In the genomic region with DNA sequence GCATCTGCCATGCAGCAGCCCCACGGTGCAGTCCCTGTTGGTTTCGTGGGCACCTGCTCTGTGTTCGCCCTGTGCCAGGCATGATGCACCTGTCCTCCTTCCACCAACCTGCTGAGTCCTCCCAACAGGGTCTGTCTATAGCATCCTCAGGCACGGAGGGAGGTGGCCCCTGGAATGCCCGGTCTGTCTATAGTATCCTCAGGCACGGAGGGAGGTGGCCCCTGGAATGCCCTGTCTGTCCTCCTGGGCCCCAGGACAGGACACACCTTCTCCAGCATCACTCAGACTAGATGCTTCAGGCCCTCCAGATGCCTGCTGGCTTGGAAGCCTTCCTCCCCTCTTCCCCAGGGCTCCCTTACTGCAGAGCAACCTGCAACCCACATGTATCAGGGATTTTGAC, we compare ENCODE assay signal across 11 cellular contexts. TPM values are rescaled to one million over a fixed set of nuclear protein-coding genes. Genes with fewer than 3 reads are reported as not detected.
DNase-seq lines count a peak whose midpoint lies in the region; ATAC-seq, FAIRE-seq and TF ChIP-seq lines count a peak whose summit lies in the region.
"Had no signal": no experiment of that assay in that cellular context is flagged by ENCODE, and none has a peak within 500 bp of the region (broad histone marks: within the 10 kb centered on the region; RNA-seq: fewer than 3 reads in every experiment).

No MANE protein-coding gene starts in this region.

- H3K4me3 ChIP-seq in CD8-positive, alpha-beta T cell (ENCODE audit: low read depth, low read length), result no peak overlapping the region
- no peak overlapping the region for H3K4me3 ChIP-seq in SJSA1
- H3K4me3 ChIP-seq in gastroesophageal sphincter, result no peak overlapping the region
- no peak overlapping the region for H3K4me3 ChIP-seq in sigmoid colon
- H3K4me3 ChIP-seq in small intestine (ENCODE audit: low read depth in 1 of 2, low read length in 2 of 2), result no peak overlapping the region

- no peak for ATAC-seq in CD8-positive, alpha-beta T cell
- ATAC-seq in gastroesophageal sphincter, result no peak

- no peak overlapping the region for H3K4me3 Mint-ChIP-seq in CD8-positive, alpha-beta T cell
- H3K4me3 Mint-ChIP-seq: natural killer cell had no signal

- 93% methylated on average over 3 of the region's 6 CpGs; no CpG with 5 or more reads in 1 of the 2 donors for WGBS in gastroesophageal sphincter (ENCODE audit: low coverage in 1 of 2), 2 donors
- 91 to 92% methylated on average over 6 of the region's 6 CpGs for WGBS in sigmoid colon, 2 donors
- 89 to 97% (median 92%) methylated on average over 6 of the region's 6 CpGs for WGBS in small intestine, 3 donors

- TF ChIP-seq CTCF in CD8-positive, alpha-beta T cell (IDR thresholded peaks at IDR 0.05), result no peak
- no peak for TF ChIP-seq CTCF in gastroesophageal sphincter (IDR thresholded peaks at IDR 0.05)
- TF ChIP-seq CTCF in sigmoid colon (IDR thresholded peaks at IDR 0.05), result no peak

- H3K9me3 ChIP-seq in CD8-positive, alpha-beta T cell (ENCODE audit: low read length), result no peaks in the 10 kb centered on the region
- H3K9me3 ChIP-seq in SJSA1 (replicated peaks), result no peaks in the 10 kb centered on the region
- H3K9me3 ChIP-seq in gastroesophageal sphincter, result no peaks in the 10 kb centered on the region
- H3K9me3 ChIP-seq in sigmoid colon, result no peaks in the 10 kb centered on the region
- H3K9me3 ChIP-seq in small intestine (ENCODE audit: control insufficient read depth, low read depth), result no peaks in the 10 kb centered on the region

- H3K36me3 Mint-ChIP-seq in CD8-positive, alpha-beta T cell, result peaks cover 60% of the 10 kb centered on the region
- H3K36me3 Mint-ChIP-seq: natural killer cell had no signal

- no peaks in the 10 kb centered on the region for H3K27me3 Mint-ChIP-seq in CD8-positive, alpha-beta T cell (ENCODE audit: low read depth)

- no peaks in the 10 kb centered on the region for H3K27me3 ChIP-seq in CD8-positive, alpha-beta T cell (ENCODE audit: insufficient read depth, low read length)
- H3K27me3 ChIP-seq in SJSA1 (replicated peaks), result no peaks in the 10 kb centered on the region
- no peaks in the 10 kb centered on the region for H3K27me3 ChIP-seq in gastroesophageal sphincter
- no peaks in the 10 kb centered on the region for H3K27me3 ChIP-seq in sigmoid colon
- no peaks in the 10 kb centered on the region for H3K27me3 ChIP-seq in small intestine (ENCODE audit: control insufficient read depth in 2 of 2, insufficient read depth in 2 of 2, low read length in 2 of 2)

- intact Hi-C loops in CD8-positive, alpha-beta T cell (cut with DNase I, micrococcal nuclease), result no loop called here
- intact Hi-C loops in sigmoid colon (cut with DNase I), result no loop called here
- intact Hi-C loops in posterior vena cava (cut with DNase I), result no loop called here

- no peaks in the 10 kb centered on the region for H3K9me3 Mint-ChIP-seq in CD8-positive, alpha-beta T cell
- H3K9me3 Mint-ChIP-seq: natural killer cell had no signal

- peaks cover 45% of the 10 kb centered on the region for H3K4me1 Mint-ChIP-seq in CD8-positive, alpha-beta T cell (ENCODE audit: low read depth)

- CTCF ChIA-PET in CD8-positive, alpha-beta T cell (lab: Charles Lee), result interaction anchor here (1.1 to 1.2 kb wide), 2 partner anchors 17 to 46 kb away, joined by 3 read pairs; no protein-coding TSS in a partner anchor

- H3K27ac ChIP-seq in CD8-positive, alpha-beta T cell (ENCODE audit: low read depth, low read length), result no peak overlapping the region
- H3K27ac ChIP-seq in SJSA1 (peak overlapping the region; percentile 98), gastroesophageal sphincter (peak overlapping the region in 3 of 4 donors; percentile 66 to 84 (median 78)), sigmoid colon (peak overlapping the region; percentile 60 to 88 (median 68)), small intestine (ENCODE audit: low read depth in 1 of 2, low read length in 1 of 2) (peak overlapping the region in 1 of 2 donors; percentile 81)

- H3K27ac Mint-ChIP-seq in CD8-positive, alpha-beta T cell, result peak overlapping the region; percentile 52

- POLR2A ChIA-PET in CD8-positive, alpha-beta T cell (lab: Charles Lee), result no interaction called here

- peaks cover 53% of the 10 kb centered on the region for H3K4me1 ChIP-seq in CD8-positive, alpha-beta T cell (ENCODE audit: insufficient read depth, low read length)
- H3K4me1 ChIP-seq in SJSA1 (replicated peaks) (peaks cover 58% of the 10 kb centered on the region), gastroesophageal sphincter (peaks cover 0 to 68% (median 50%) of the 10 kb centered on the region in 3 donors), sigmoid colon (peaks cover 0 to 77% (median 67%) of the 10 kb centered on the region in 4 donors), small intestine (ENCODE audit: control insufficient read depth in 2 of 2, insufficient read depth in 1 of 2, low read depth in 1 of 2, low read length in 1 of 2) (peaks cover 0 to 16% of the 10 kb centered on the region in 2 donors)

- TF ChIP-seq POLR2A in gastroesophageal sphincter (IDR thresholded peaks at IDR 0.05) (no peak), sigmoid colon (IDR thresholded peaks at IDR 0.05) (no peak)

- no peak for FAIRE-seq in small intestine (lab: Jason Lieb, UNC)
- FAIRE-seq: GM12892 had no signal

- TF ChIP-seq EP300 in gastroesophageal sphincter (IDR thresholded peaks at IDR 0.05) (no peak), sigmoid colon (IDR thresholded peaks at IDR 0.05) (no peak)

- DNase-seq in CD8-positive, alpha-beta T cell, result no peak
- DNase-seq in SJSA1 (ENCODE audit: low read depth in 1 of 2, low spot score in 2 of 2) (peak in 1 of 2 experiments; percentile 42), sigmoid colon (no peak), posterior vena cava (ENCODE audit: low spot score) (no peak), small intestine (no peak)
- no peak for DNase-seq in activated CD4-positive, alpha-beta T cell treated with anti-CD3 and anti-CD28 coated beads for 48 hours
- DNase-seq in activated CD4-positive, alpha-beta T cell treated with anti-CD3 and anti-CD28 coated beads for 4 hours, result no peak
- DNase-seq: natural killer cell, NCI-H1105 treated with DMSO at 0.1 percent for 48 hours had no signal

- H3K36me3 ChIP-seq in CD8-positive, alpha-beta T cell (ENCODE audit: insufficient read depth, low read length), result peaks cover 40% of the 10 kb centered on the region
- H3K36me3 ChIP-seq in SJSA1, result peaks cover 91% of the 10 kb centered on the region
- peaks cover 0 to 57% of the 10 kb centered on the region in 2 donors for H3K36me3 ChIP-seq in gastroesophageal sphincter
- H3K36me3 ChIP-seq in sigmoid colon, result peaks cover 24 to 42% (median 32%) of the 10 kb centered on the region in 4 donors
- H3K36me3 ChIP-seq in small intestine (ENCODE audit: control insufficient read depth in 2 of 2, insufficient read depth in 2 of 2, low read length in 2 of 2), result peaks cover 15 to 20% of the 10 kb centered on the region in 2 donors

RNA-seq across cellular contexts. Expression of gene PHYHD1, which starts 9.9 kb away (rescaled TPM):
- total RNA-seq in CD8-positive, alpha-beta T cell, result 1 to 10 TPM; 1.0 to 2.5 TPM
- total RNA-seq in SJSA1 (2014; rRNA removed; shearing (Covaris generic)), result not detected in 2 replicates
- total RNA-seq in gastroesophageal sphincter (10 to 100 TPM in 3 of 4 donors, 1 to 10 TPM in 1; 9.6 to 27.1 (median 25.4) TPM), sigmoid colon (10 to 100 TPM; 15.5 to 30.5 (median 20.1) TPM), posterior vena cava (10 to 100 TPM; 11.4 to 24.8 TPM)
- polyA plus RNA-seq in sigmoid colon (10 to 100 TPM in 1 of 3 donors, 1 to 10 TPM in 2; 1.6 to 13.2 (median 8.1) TPM), small intestine (1 to 10 TPM; 1.1 to 6.5 (median 3.2) TPM)

RNA-seq across cellular contexts. Expression of gene LRRC8A, which starts 29.0 kb away (rescaled TPM):
- 10 to 100 TPM; 35.0 to 40.1 TPM for total RNA-seq in CD8-positive, alpha-beta T cell
- 88.7 and 99.4 TPM in 2 replicates for total RNA-seq in SJSA1 (2014; rRNA removed; shearing (Covaris generic))
- 10 to 100 TPM; 38.1 to 95.1 (median 49.9) TPM for total RNA-seq in gastroesophageal sphincter
- 10 to 100 TPM; 26.0 to 59.5 (median 37.4) TPM for total RNA-seq in sigmoid colon
- polyA plus RNA-seq in sigmoid colon, result 10 to 100 TPM in 1 of 3 donors, 1 to 10 TPM in 2; 4.8 to 25.2 (median 8.8) TPM
- total RNA-seq in posterior vena cava, result 10 to 100 TPM; 49.1 to 58.3 TPM
- 10 to 100 TPM in 1 of 3 donors, 1 to 10 TPM in 2; 4.1 to 28.4 (median 5.6) TPM for polyA plus RNA-seq in small intestine

RNA-seq across cellular contexts. Expression of gene KYAT1, which starts 29.2 kb away (rescaled TPM):
- 1 to 10 TPM; 2.4 to 3.0 TPM for total RNA-seq in CD8-positive, alpha-beta T cell
- total RNA-seq in SJSA1 (2014; rRNA removed; shearing (Covaris generic)), result 7.9 and 18.3 TPM in 2 replicates
- total RNA-seq in gastroesophageal sphincter (1 to 10 TPM; 3.4 to 7.9 (median 4.8) TPM), sigmoid colon (1 to 10 TPM; 3.9 to 8.0 (median 5.2) TPM), posterior vena cava (1 to 10 TPM; 5.1 to 5.5 TPM)
- polyA plus RNA-seq in sigmoid colon (1 to 10 TPM in 1 of 3 donors, under 1 TPM in 2; 0.60 to 4.5 (median 0.92) TPM), small intestine (1 to 10 TPM; 4.1 to 5.6 (median 4.9) TPM)

RNA-seq across cellular contexts. Expression of gene DOLK, which starts 36.5 kb away (rescaled TPM):
- total RNA-seq in CD8-positive, alpha-beta T cell, result 10 to 100 TPM; 10.4 to 10.7 TPM
- 26.6 and 31.6 TPM in 2 replicates for total RNA-seq in SJSA1 (2014; rRNA removed; shearing (Covaris generic))
- total RNA-seq in gastroesophageal sphincter, result 10 to 100 TPM in 3 of 4 donors, 1 to 10 TPM in 1; 9.8 to 17.1 (median 13.0) TPM
- 10 to 100 TPM in 1 of 4 donors, 1 to 10 TPM in 3; 6.2 to 11.4 (median 9.3) TPM for total RNA-seq in sigmoid colon
- polyA plus RNA-seq in sigmoid colon, result 10 to 100 TPM in 1 of 3 donors, 1 to 10 TPM in 2; 2.4 to 11.1 (median 3.5) TPM
- total RNA-seq in posterior vena cava, result 1 to 10 TPM; 9.0 to 10.0 TPM
- polyA plus RNA-seq in small intestine, result 10 to 100 TPM in 1 of 3 donors, 1 to 10 TPM in 2; 2.9 to 13.8 (median 4.6) TPM

RNA-seq across cellular contexts. Expression of gene NUP188, which starts 36.6 kb away (rescaled TPM):
- total RNA-seq in CD8-positive, alpha-beta T cell, result 10 to 100 TPM; 48.7 to 49.0 TPM
- 32.3 and 76.3 TPM in 2 replicates for total RNA-seq in SJSA1 (2014; rRNA removed; shearing (Covaris generic))
- total RNA-seq in gastroesophageal sphincter (10 to 100 TPM; 18.6 to 32.7 (median 29.1) TPM), sigmoid colon (10 to 100 TPM; 16.6 to 28.8 (median 24.6) TPM), posterior vena cava (10 to 100 TPM; 33.2 to 34.1 TPM)
- polyA plus RNA-seq in sigmoid colon (10 to 100 TPM in 1 of 3 donors, 1 to 10 TPM in 2; 3.7 to 21.3 (median 5.4) TPM), small intestine (10 to 100 TPM in 1 of 3 donors, 1 to 10 TPM in 2; 4.9 to 14.9 (median 4.9) TPM)
